18 cellular contexts compared by ENCODE assay signal in genomic region chr1:117289316-117289715, GRCh38.
DNase-seq lines count a peak whose midpoint lies in the region; ATAC-seq, FAIRE-seq and TF ChIP-seq lines count a peak whose summit lies in the region.
"Had no signal": no experiment of that assay in that cellular context is flagged by ENCODE, and none has a peak within 500 bp of the region (broad histone marks: within the 10 kb centered on the region; RNA-seq: fewer than 3 reads in every experiment).

No MANE protein-coding gene starts in this region.

- H3K36me3 ChIP-seq in hepatocyte (replicated peaks; ENCODE audit: insufficient read depth, low read depth) (no peaks in the 10 kb centered on the region), small intestine (ENCODE audit: control insufficient read depth in 2 of 2, insufficient read depth in 2 of 2, low read length in 2 of 2) (no peaks in the 10 kb centered on the region), gastroesophageal sphincter (no peaks in the 10 kb centered on the region)
- H3K36me3 ChIP-seq: BLaER1 had no signal

- H4K20me1 ChIP-seq in hepatocyte (ENCODE audit: insufficient read depth, poor library complexity, severe bottlenecking): no peaks in the 10 kb centered on the region
- H4K20me1 ChIP-seq: BLaER1 had no signal

- FAIRE-seq in small intestine (lab: Jason Lieb, UNC): peak; percentile 57
- FAIRE-seq: GM12878 had no signal

- no peaks in the 10 kb centered on the region for H3K27me3 ChIP-seq in hepatocyte
- peaks cover 0 to 2% of the 10 kb centered on the region in 2 donors for H3K27me3 ChIP-seq in small intestine (ENCODE audit: control insufficient read depth in 2 of 2, insufficient read depth in 2 of 2, low read length in 2 of 2)
- H3K27me3 ChIP-seq in gastroesophageal sphincter: no peaks in the 10 kb centered on the region
- H3K27me3 ChIP-seq: BLaER1 had no signal

- DNase-seq in LoVo (ENCODE audit: low spot score) (peak; percentile 29), hepatocyte (ENCODE audit: low spot score) (no peak), small intestine (peak; percentile 71), NCI-H2227 (lab: John Stamatoyannopoulos, UW; ENCODE audit: unreplicated experiment) (no peak)
- DNase-seq: Caco-2; CD4-positive, CD25-positive, alpha-beta regulatory T cell; CD8-positive, alpha-beta T cell; DMS 273 treated with DMSO at 0.1 percent for 48 hours; DMS79; EL; GDM1; H9 had no signal

- TF ChIP-seq CTCF in hepatocyte (IDR thresholded peaks at IDR 0.05; ENCODE audit: poor library complexity): no peak
- TF ChIP-seq CTCF in gastroesophageal sphincter (IDR thresholded peaks at IDR 0.05): no peak

- H3K79me2 ChIP-seq in hepatocyte: no peaks in the 10 kb centered on the region

- H3K4me1 ChIP-seq in hepatocyte (ENCODE audit: insufficient read depth) (no peaks in the 10 kb centered on the region), small intestine (ENCODE audit: control insufficient read depth in 2 of 2, insufficient read depth in 1 of 2, low read depth in 1 of 2, low read length in 1 of 2) (no peaks in the 10 kb centered on the region), gastroesophageal sphincter (no peaks in the 10 kb centered on the region)
- H3K4me1 ChIP-seq: BLaER1, Caco-2 had no signal

- H3K4me3 ChIP-seq in hepatocyte: no peak overlapping the region
- no peak overlapping the region for H3K4me3 ChIP-seq in small intestine (ENCODE audit: low read depth in 1 of 2, low read length in 2 of 2)
- no peak overlapping the region for H3K4me3 ChIP-seq in gastroesophageal sphincter
- H3K4me3 ChIP-seq: BLaER1, GM12878, GM23338 had no signal

- ATAC-seq in GM18520 (IDR thresholded peaks at IDR 0.05; ENCODE audit: unreplicated experiment) (no peak), gastroesophageal sphincter (no peak)
- ATAC-seq: CD8-positive, alpha-beta T cell; GM12878; GM23338 had no signal

- H3K9me3 ChIP-seq in hepatocyte (ENCODE audit: low read depth): no peaks in the 10 kb centered on the region
- no peaks in the 10 kb centered on the region for H3K9me3 ChIP-seq in small intestine (ENCODE audit: control insufficient read depth, low read depth)
- no peaks in the 10 kb centered on the region for H3K9me3 ChIP-seq in gastroesophageal sphincter
- H3K9me3 ChIP-seq: BLaER1, Caco-2 had no signal

- no peak for TF ChIP-seq POLR2A in gastroesophageal sphincter (IDR thresholded peaks at IDR 0.05)

- no peak for TF ChIP-seq EP300 in gastroesophageal sphincter (IDR thresholded peaks at IDR 0.05)

- H3K9me2 ChIP-seq in hepatocyte (replicated peaks; ENCODE audit: insufficient read depth): no peaks in the 10 kb centered on the region

- peak overlapping the region; percentile 9 for H3K27ac ChIP-seq in hepatocyte
- H3K27ac ChIP-seq in small intestine (ENCODE audit: low read depth in 1 of 2, low read length in 1 of 2): no peak overlapping the region
- no peak overlapping the region for H3K27ac ChIP-seq in gastroesophageal sphincter
- H3K27ac ChIP-seq: BLaER1, C4-2B had no signal

- 61% methylated on average over 3 of the region's 3 CpGs for WGBS in hepatocyte (ENCODE audit: low lambda C conversion rate, missing lambda C conversion rate)
- 44 to 62% (median 50%) methylated on average over 3 of the region's 3 CpGs for WGBS in small intestine, 3 donors
- 51 to 78% methylated on average over 3 of the region's 3 CpGs for WGBS in gastroesophageal sphincter (ENCODE audit: low coverage in 1 of 2), 2 donors

- no peak overlapping the region for H3K4me2 ChIP-seq in hepatocyte
- H3K4me2 ChIP-seq: BLaER1, GM23338 had no signal

- no peak overlapping the region for H2AFZ ChIP-seq in hepatocyte
- H2AFZ ChIP-seq: GM23338 had no signal

Comparison
In these comparisons a context has a peak if more than half of its experiments do, and no peak if none do; other contexts are left out.
1. DNase-seq: peak in LoVo (single experiment) and small intestine (single experiment); none in hepatocyte (single experiment) and NCI-H2227 (single experiment).